8 cellular contexts compared by ENCODE assay signal in genomic region chr14:77022219-77022852, GRCh38. TPM values are rescaled to one million over a fixed set of nuclear protein-coding genes. Genes with fewer than 3 reads are reported as not detected.
DNase-seq lines count a peak whose midpoint lies in the region; ATAC-seq and TF ChIP-seq lines count a peak whose summit lies in the region.

No MANE protein-coding gene starts in this region.

- no peaks in the 10 kb centered on the region for H4K20me1 ChIP-seq in KMS-11 (ENCODE audit: insufficient read depth)

- H2AFZ ChIP-seq in KMS-11 (ENCODE audit: low read depth), result no peak overlapping the region

- H3K4me1 ChIP-seq in heart right ventricle (peaks cover 16 to 52% (median 42%) of the 10 kb centered on the region in 9 donors), KMS-11 (ENCODE audit: low read depth, poor library complexity, severe bottlenecking) (peaks cover 40% of the 10 kb centered on the region), SJCRH30 (no peaks in the 10 kb centered on the region), BE2C (peaks cover 16% of the 10 kb centered on the region)

- peaks cover 0 to 29% (median 0%) of the 10 kb centered on the region in 9 donors for H3K36me3 ChIP-seq in heart right ventricle
- no peaks in the 10 kb centered on the region for H3K36me3 ChIP-seq in KMS-11 (ENCODE audit: insufficient read depth)
- H3K36me3 ChIP-seq in SJCRH30, result 0 out of 2 replicates have a peak, but pooled peaks cover 2% of the 10 kb centered on the region
- H3K36me3 ChIP-seq in BE2C, result peaks cover 34% of the 10 kb centered on the region

- H3K9me3 Mint-ChIP-seq in activated naive CD8-positive, alpha-beta T cell treated with anti-CD3 and anti-CD28 coated beads, Interleukin-2, amount 50 U/mL, for 24 hours, result no peaks in the 10 kb centered on the region

- H3K4me3 ChIP-seq in heart right ventricle (no peak overlapping the region), KMS-11 (IDR thresholded peaks at IDR 0.05; ENCODE audit: insufficient read depth, low read depth, low read length) (no peak overlapping the region), SJCRH30 (no peak overlapping the region), BE2C (ENCODE audit: low read depth, low read length) (no peak overlapping the region)

- H3K9me3 ChIP-seq in heart right ventricle (no peaks in the 10 kb centered on the region), SJCRH30 (replicated peaks) (no peaks in the 10 kb centered on the region), BE2C (no peaks in the 10 kb centered on the region)

- H3K36me3 Mint-ChIP-seq in activated naive CD8-positive, alpha-beta T cell treated with anti-CD3 and anti-CD28 coated beads, Interleukin-2, amount 50 U/mL, for 24 hours (ENCODE audit: low read depth), result peaks cover 23% of the 10 kb centered on the region

- no peaks in the 10 kb centered on the region for H3K27me3 Mint-ChIP-seq in activated naive CD8-positive, alpha-beta T cell treated with anti-CD3 and anti-CD28 coated beads, Interleukin-2, amount 50 U/mL, for 24 hours

- no peak for DNase-seq in heart right ventricle
- no peak for DNase-seq in left cardiac atrium
- no peak for DNase-seq in activated naive CD8-positive, alpha-beta T cell treated with anti-CD3 and anti-CD28 coated beads, Interleukin-2, amount 50 U/mL, for 24 hours
- peak; percentile 28 for DNase-seq in retina
- no peak for DNase-seq in NCI-H446 (lab: John Stamatoyannopoulos, UW)
- DNase-seq in SJCRH30, result no peak
- DNase-seq in BE2C, result no peak

- peak overlapping the region; percentile 76 for H3K4me2 ChIP-seq in KMS-11

- peak overlapping the region; percentile 6 to 100 (median 88) for H3K27ac ChIP-seq in heart right ventricle
- peak overlapping the region; percentile 92 for H3K27ac ChIP-seq in KMS-11
- no peak overlapping the region for H3K27ac ChIP-seq in SJCRH30

- H3K27ac Mint-ChIP-seq in activated naive CD8-positive, alpha-beta T cell treated with anti-CD3 and anti-CD28 coated beads, Interleukin-2, amount 50 U/mL, for 24 hours, result peak overlapping the region; percentile 73

- no peak for ATAC-seq in heart right ventricle
- ATAC-seq in left cardiac atrium, result no peak
- peak; percentile 42 for ATAC-seq in activated naive CD8-positive, alpha-beta T cell treated with anti-CD3 and anti-CD28 coated beads, Interleukin-2, amount 50 U/mL, for 24 hours

- 54 to 55% methylated on average over 9 of the region's 9 CpGs for WGBS in heart right ventricle, 2 donors

- TF ChIP-seq CTCF in heart right ventricle (IDR thresholded peaks at IDR 0.05), result no peak
- TF ChIP-seq CTCF in KMS-11 (conservative IDR thresholded peaks at IDR 0.05; ENCODE audit: low read depth, low read length), result no peak
- no peak for TF ChIP-seq CTCF in BE2C (IDR thresholded peaks at IDR 0.05; ENCODE audit: low read depth, low read length)

- peak overlapping the region; percentile 66; the same call in 1 of the 2 replicates for H3K9ac ChIP-seq in KMS-11

- peaks cover 32% of the 10 kb centered on the region for H3K79me2 ChIP-seq in KMS-11 (ENCODE audit: insufficient read depth, low read depth)

- peaks cover 50% of the 10 kb centered on the region for H3K4me1 Mint-ChIP-seq in activated naive CD8-positive, alpha-beta T cell treated with anti-CD3 and anti-CD28 coated beads, Interleukin-2, amount 50 U/mL, for 24 hours

- peak overlapping the region; percentile 58 for H3K4me3 Mint-ChIP-seq in activated naive CD8-positive, alpha-beta T cell treated with anti-CD3 and anti-CD28 coated beads, Interleukin-2, amount 50 U/mL, for 24 hours

- intact Hi-C loops in heart right ventricle (cut with DNase I), result loop anchor here in 4 of 10 donors (5.0 to 10.0 kb wide), 5 partner anchors 35 to 108 kb away; no protein-coding TSS in a partner anchor
- intact Hi-C loops in left cardiac atrium (cut with DNase I), result loop anchor here (5.0 to 10.0 kb wide), 2 partner anchors 60 to 108 kb away; no protein-coding TSS in a partner anchor

- H3K27me3 ChIP-seq in heart right ventricle (no peaks in the 10 kb centered on the region), KMS-11 (ENCODE audit: insufficient read depth, low read depth) (no peaks in the 10 kb centered on the region), SJCRH30 (no peaks in the 10 kb centered on the region), BE2C (no peaks in the 10 kb centered on the region)

RNA-seq across cellular contexts. Expression of gene IRF2BPL, which starts 6.2 kb away (rescaled TPM):
- 10 to 100 TPM; 25.1 to 66.6 (median 36.4) TPM for total RNA-seq in heart right ventricle
- polyA plus RNA-seq in heart right ventricle, result 10 to 100 TPM in 1 of 2 donors, 1 to 10 TPM in 1; 6.6 to 15.4 TPM
- total RNA-seq in left cardiac atrium, result 10 to 100 TPM; 41.4 to 47.5 TPM
- 21.7 and 23.5 TPM in 2 replicates for total RNA-seq in SJCRH30 (2014; rRNA removed; shearing (Covaris generic))
- 148 TPM for polyA plus RNA-seq in BE2C (2012; ENCODE audit: insufficient read depth, insufficient read length, low read depth)
